ENCODE assay signal across 1 cellular context in genomic region chr20:58898629-58899028, GRCh38.
TF ChIP-seq lines count a peak whose summit lies in the region.

No MANE protein-coding gene starts in this region.

TF ChIP-seq in GM23338, 12 proteins besides CTCF, POLR2A, EP300 and RAD21 (continued from another document):
- no peak for TF ChIP-seq ZNF462 (CRISPR knock-in tag; IDR thresholded peaks at IDR 0.05)
